In the genomic region with DNA sequence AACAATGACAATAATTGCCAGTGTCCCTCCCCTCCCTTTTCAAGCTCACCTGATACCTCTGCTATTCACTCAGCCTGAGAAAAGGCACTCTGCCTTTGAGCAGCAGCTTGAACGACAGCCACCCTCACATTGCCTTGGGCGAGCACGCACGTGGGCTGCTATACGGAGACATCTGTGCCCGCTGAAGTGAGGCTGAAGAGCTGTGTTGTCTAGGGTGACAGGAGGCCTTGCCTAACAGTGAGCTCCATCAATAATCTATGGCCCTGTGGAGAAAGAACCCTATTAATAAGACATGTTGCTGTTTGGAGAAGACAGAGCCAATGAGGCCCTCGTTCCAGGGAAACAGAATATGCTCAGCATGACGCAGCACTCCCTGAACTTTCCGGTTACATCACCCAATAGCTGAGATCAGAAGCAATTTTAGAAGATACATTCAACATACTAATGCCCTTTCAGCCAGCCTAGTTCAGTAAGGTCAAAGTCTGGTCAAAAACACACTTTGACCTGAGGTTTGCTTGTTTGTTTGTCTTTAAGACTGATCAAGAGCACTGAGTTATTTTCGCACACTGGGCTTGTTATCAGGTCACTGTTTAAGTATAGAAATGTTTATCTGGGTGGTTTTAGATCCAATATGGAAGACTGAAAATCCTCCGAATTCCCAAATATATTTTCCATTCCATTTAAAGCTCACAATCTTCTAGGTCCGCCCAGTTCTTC, we compare ENCODE assay signal across 1 cellular context.
TF ChIP-seq lines count a peak whose summit lies in the region.

No MANE protein-coding gene starts in this region.

TF ChIP-seq in A549, 52 proteins besides CTCF, POLR2A, EP300 and RAD21 (continued from another document):
- TF ChIP-seq BHLHE40 (IDR thresholded peaks at IDR 0.05; ENCODE audit: low read depth, low read length): no peak
- TF ChIP-seq, protein P1, sequence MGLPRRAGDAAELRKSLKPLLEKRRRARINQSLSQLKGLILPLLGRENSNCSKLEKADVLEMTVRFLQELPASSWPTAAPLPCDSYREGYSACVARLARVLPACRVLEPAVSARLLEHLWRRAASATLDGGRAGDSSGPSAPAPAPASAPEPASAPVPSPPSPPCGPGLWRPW (IDR thresholded peaks at IDR 0.05): no peak
- TF ChIP-seq CEBPB (IDR thresholded peaks at IDR 0.05): 0 out of 4 replicates have a peak, but pooled peaks of 1 of the 2 experiments have one; percentile 9
- no peak for TF ChIP-seq FOSB (CRISPR knock-in tag; IDR thresholded peaks at IDR 0.05)
- peak; percentile 84 for TF ChIP-seq MAFK (IDR thresholded peaks at IDR 0.05; ENCODE audit: partially characterized antibody)
- TF ChIP-seq, protein P2, sequence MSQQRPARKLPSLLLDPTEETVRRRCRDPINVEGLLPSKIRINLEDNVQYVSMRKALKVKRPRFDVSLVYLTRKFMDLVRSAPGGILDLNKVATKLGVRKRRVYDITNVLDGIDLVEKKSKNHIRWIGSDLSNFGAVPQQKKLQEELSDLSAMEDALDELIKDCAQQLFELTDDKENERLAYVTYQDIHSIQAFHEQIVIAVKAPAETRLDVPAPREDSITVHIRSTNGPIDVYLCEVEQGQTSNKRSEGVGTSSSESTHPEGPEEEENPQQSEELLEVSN (IDR thresholded peaks at IDR 0.05; ENCODE audit: borderline replicate concordance, low read depth): no peak
- TF ChIP-seq HDAC2 (IDR thresholded peaks at IDR 0.05): no peak
- TF ChIP-seq ZFP36 (IDR thresholded peaks at IDR 0.05; ENCODE audit: borderline replicate concordance, partially characterized antibody): no peak
- TF ChIP-seq RFX5 (IDR thresholded peaks at IDR 0.05): no peak
- TF ChIP-seq KDM5A (IDR thresholded peaks at IDR 0.05): no peak
- TF ChIP-seq ZC3H11A (IDR thresholded peaks at IDR 0.05): no peak
- TF ChIP-seq MAZ (IDR thresholded peaks at IDR 0.05; ENCODE audit: borderline replicate concordance, low read depth, low read length): no peak
- TF ChIP-seq ESRRA (IDR thresholded peaks at IDR 0.05; ENCODE audit: borderline replicate concordance, low read length): 0 out of 2 replicates have a peak, but pooled peaks have one; percentile 39
- no peak for TF ChIP-seq NR3C1 (IDR thresholded peaks at IDR 0.05)
- TF ChIP-seq, protein P3, sequence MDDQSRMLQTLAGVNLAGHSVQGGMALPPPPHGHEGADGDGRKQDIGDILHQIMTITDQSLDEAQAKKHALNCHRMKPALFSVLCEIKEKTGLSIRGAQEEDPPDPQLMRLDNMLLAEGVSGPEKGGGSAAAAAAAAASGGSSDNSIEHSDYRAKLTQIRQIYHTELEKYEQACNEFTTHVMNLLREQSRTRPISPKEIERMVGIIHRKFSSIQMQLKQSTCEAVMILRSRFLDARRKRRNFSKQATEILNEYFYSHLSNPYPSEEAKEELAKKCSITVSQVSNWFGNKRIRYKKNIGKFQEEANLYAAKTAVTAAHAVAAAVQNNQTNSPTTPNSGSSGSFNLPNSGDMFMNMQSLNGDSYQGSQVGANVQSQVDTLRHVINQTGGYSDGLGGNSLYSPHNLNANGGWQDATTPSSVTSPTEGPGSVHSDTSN (IDR thresholded peaks at IDR 0.05): no peak
- no peak for TF ChIP-seq POLR2AphosphoS2 (conservative IDR thresholded peaks at IDR 0.05; ENCODE audit: low read length)
- TF ChIP-seq NPAS2 (CRISPR knock-in tag; IDR thresholded peaks at IDR 0.05; ENCODE audit: borderline replicate concordance): no peak
- TF ChIP-seq EHF (CRISPR knock-in tag; IDR thresholded peaks at IDR 0.05): no peak
- TF ChIP-seq, protein P4, sequence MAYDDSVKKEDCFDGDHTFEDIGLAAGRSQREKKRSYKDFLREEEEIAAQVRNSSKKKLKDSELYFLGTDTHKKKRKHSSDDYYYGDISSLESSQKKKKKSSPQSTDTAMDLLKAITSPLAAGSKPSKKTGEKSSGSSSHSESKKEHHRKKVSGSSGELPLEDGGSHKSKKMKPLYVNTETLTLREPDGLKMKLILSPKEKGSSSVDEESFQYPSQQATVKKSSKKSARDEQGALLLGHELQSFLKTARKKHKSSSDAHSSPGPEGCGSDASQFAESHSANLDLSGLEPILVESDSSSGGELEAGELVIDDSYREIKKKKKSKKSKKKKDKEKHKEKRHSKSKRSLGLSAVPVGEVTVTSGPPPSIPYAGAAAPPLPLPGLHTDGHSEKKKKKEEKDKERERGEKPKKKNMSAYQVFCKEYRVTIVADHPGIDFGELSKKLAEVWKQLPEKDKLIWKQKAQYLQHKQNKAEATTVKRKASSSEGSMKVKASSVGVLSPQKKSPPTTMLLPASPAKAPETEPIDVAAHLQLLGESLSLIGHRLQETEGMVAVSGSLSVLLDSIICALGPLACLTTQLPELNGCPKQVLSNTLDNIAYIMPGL (CRISPR knock-in tag; IDR thresholded peaks at IDR 0.05; ENCODE audit: borderline replicate concordance): no peak
- TF ChIP-seq TP53 (CRISPR knock-in tag; IDR thresholded peaks at IDR 0.05): no peak
- TF ChIP-seq, protein P5, sequence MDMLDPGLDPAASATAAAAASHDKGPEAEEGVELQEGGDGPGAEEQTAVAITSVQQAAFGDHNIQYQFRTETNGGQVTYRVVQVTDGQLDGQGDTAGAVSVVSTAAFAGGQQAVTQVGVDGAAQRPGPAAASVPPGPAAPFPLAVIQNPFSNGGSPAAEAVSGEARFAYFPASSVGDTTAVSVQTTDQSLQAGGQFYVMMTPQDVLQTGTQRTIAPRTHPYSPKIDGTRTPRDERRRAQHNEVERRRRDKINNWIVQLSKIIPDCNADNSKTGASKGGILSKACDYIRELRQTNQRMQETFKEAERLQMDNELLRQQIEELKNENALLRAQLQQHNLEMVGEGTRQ (IDR thresholded peaks at IDR 0.05): no peak
- TF ChIP-seq HOXB13 (CRISPR knock-in tag; IDR thresholded peaks at IDR 0.05; ENCODE audit: low read depth): no peak
- no peak for TF ChIP-seq RNF2 (IDR thresholded peaks at IDR 0.05; ENCODE audit: borderline replicate concordance, low read depth)
- TF ChIP-seq, protein P6, sequence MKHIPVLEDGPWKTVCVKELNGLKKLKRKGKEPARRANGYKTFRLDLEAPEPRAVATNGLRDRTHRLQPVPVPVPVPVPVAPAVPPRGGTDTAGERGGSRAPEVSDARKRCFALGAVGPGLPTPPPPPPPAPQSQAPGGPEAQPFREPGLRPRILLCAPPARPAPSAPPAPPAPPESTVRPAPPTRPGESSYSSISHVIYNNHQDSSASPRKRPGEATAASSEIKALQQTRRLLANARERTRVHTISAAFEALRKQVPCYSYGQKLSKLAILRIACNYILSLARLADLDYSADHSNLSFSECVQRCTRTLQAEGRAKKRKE (CRISPR knock-in tag; IDR thresholded peaks at IDR 0.05; ENCODE audit: low read depth): no peak
- no peak for TF ChIP-seq FOSL2 (IDR thresholded peaks at IDR 0.05)
- TF ChIP-seq FOSL2 (CRISPR knock-in tag; IDR thresholded peaks at IDR 0.05): peak; percentile 37; the same call in 1 of the 2 replicates
- TF ChIP-seq ZSCAN20 (CRISPR knock-in tag; IDR thresholded peaks at IDR 0.05): no peak
- TF ChIP-seq RARB (CRISPR knock-in tag; IDR thresholded peaks at IDR 0.05): no peak
- TF ChIP-seq ZNF302 (CRISPR knock-in tag; IDR thresholded peaks at IDR 0.05): 0 out of 2 replicates have a peak, but pooled peaks have one; percentile 28
- no peak for TF ChIP-seq CBX8 (IDR thresholded peaks at IDR 0.05)
- TF ChIP-seq EHMT2 (IDR thresholded peaks at IDR 0.05; ENCODE audit: low read depth): no peak
- 0 out of 2 replicates have a peak, but pooled peaks have one; percentile 42 for TF ChIP-seq HOXB5 (CRISPR knock-in tag; IDR thresholded peaks at IDR 0.05)
- TF ChIP-seq, protein P7, sequence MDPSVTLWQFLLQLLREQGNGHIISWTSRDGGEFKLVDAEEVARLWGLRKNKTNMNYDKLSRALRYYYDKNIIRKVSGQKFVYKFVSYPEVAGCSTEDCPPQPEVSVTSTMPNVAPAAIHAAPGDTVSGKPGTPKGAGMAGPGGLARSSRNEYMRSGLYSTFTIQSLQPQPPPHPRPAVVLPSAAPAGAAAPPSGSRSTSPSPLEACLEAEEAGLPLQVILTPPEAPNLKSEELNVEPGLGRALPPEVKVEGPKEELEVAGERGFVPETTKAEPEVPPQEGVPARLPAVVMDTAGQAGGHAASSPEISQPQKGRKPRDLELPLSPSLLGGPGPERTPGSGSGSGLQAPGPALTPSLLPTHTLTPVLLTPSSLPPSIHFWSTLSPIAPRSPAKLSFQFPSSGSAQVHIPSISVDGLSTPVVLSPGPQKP (IDR thresholded peaks at IDR 0.05; ENCODE audit: low read depth, low read length): no peak
TF ChIP-seq in A549: peak in this region for 10.
